9 cellular contexts compared by ENCODE assay signal in genomic region chr10:7243873-7244272, GRCh38.
DNase-seq lines count a peak whose midpoint lies in the region; ATAC-seq, FAIRE-seq and TF ChIP-seq lines count a peak whose summit lies in the region.
"Had no signal": no experiment of that assay in that cellular context is flagged by ENCODE, and none has a peak within 500 bp of the region (broad histone marks: within the 10 kb centered on the region; RNA-seq: fewer than 3 reads in every experiment).

No MANE protein-coding gene starts in this region.

- H3K27ac Mint-ChIP-seq in activated naive CD4-positive, alpha-beta T cell treated with anti-CD3 and anti-CD28 coated beads, Interleukin-2, amount 50 U/mL, for 24 hours = no peak overlapping the region
- peak overlapping the region; percentile 44 for H3K27ac Mint-ChIP-seq in stimulated activated naive B cell treated with anti-CD40 and anti-IgM and Interleukin-4, amounts not matched to agents 10 μg/mL and 1 μg/mL and 100 μg/mL, for 72 hours

- FAIRE-seq in D721Med (lab: Jason Lieb, UNC) = no peak

- H3K36me3 ChIP-seq in KOPT-K1 (ENCODE audit: insufficient read depth, low read length) (peaks cover 55% of the 10 kb centered on the region), gastroesophageal sphincter (peaks cover 0 to 42% of the 10 kb centered on the region in 2 donors)

- DNase-seq in activated naive CD4-positive, alpha-beta T cell treated with anti-CD3 and anti-CD28 coated beads, Interleukin-2, amount 50 U/mL, for 16 hours = no peak
- no peak for DNase-seq in stimulated activated naive B cell treated with anti-CD40 and anti-IgM and Interleukin-4, amounts not matched to agents 10 μg/mL and 1 μg/mL and 100 μg/mL, for 72 hours
- DNase-seq in cerebellar cortex (ENCODE audit: low spot score) (no peak), D721Med (ENCODE audit: insufficient read length, low spot score) (no peak)

- H3K4me3 Mint-ChIP-seq in activated naive CD4-positive, alpha-beta T cell treated with anti-CD3 and anti-CD28 coated beads, Interleukin-2, amount 50 U/mL, for 24 hours = peak overlapping the region; percentile 2
- peak overlapping the region; percentile 7 to 23 for H3K4me3 Mint-ChIP-seq in stimulated activated naive B cell treated with anti-CD40 and anti-IgM and Interleukin-4, amounts not matched to agents 10 μg/mL and 1 μg/mL and 100 μg/mL, for 72 hours

- WGBS in gastroesophageal sphincter (ENCODE audit: low coverage in 1 of 2), 2 donors = 47 to 65% methylated on average over 3 of the region's 3 CpGs

- H3K9me3 Mint-ChIP-seq in activated naive CD4-positive, alpha-beta T cell treated with anti-CD3 and anti-CD28 coated beads, Interleukin-2, amount 50 U/mL, for 24 hours = no peaks in the 10 kb centered on the region
- H3K9me3 Mint-ChIP-seq in stimulated activated naive B cell treated with anti-CD40 and anti-IgM and Interleukin-4, amounts not matched to agents 10 μg/mL and 1 μg/mL and 100 μg/mL, for 72 hours = peaks cover 0 to 2% of the 10 kb centered on the region in 2 donors

- TF ChIP-seq POLR2A in gastroesophageal sphincter (IDR thresholded peaks at IDR 0.05) = no peak

- no peaks in the 10 kb centered on the region for H3K9me3 ChIP-seq in KOPT-K1 (ENCODE audit: insufficient read depth, low read length, poor library complexity, severe bottlenecking)
- H3K9me3 ChIP-seq in gastroesophageal sphincter = no peaks in the 10 kb centered on the region

- TF ChIP-seq CTCF in gastroesophageal sphincter (IDR thresholded peaks at IDR 0.05) (no peak), D721Med (IDR thresholded peaks at IDR 0.05; ENCODE audit: insufficient read depth, missing control alignments) (no peak)

- peaks cover 57% of the 10 kb centered on the region for H3K4me1 Mint-ChIP-seq in activated naive CD4-positive, alpha-beta T cell treated with anti-CD3 and anti-CD28 coated beads, Interleukin-2, amount 50 U/mL, for 24 hours
- H3K4me1 Mint-ChIP-seq in stimulated activated naive B cell treated with anti-CD40 and anti-IgM and Interleukin-4, amounts not matched to agents 10 μg/mL and 1 μg/mL and 100 μg/mL, for 72 hours = peaks cover 22 to 42% of the 10 kb centered on the region in 2 donors

- no peak overlapping the region for H3K4me3 ChIP-seq in gastroesophageal sphincter

- peak overlapping the region; percentile 55 for H3K27ac ChIP-seq in KOPT-K1 (ENCODE audit: low read depth, low read length, poor library complexity, severe bottlenecking)
- H3K27ac ChIP-seq in gastroesophageal sphincter = no peak overlapping the region

- no peak for TF ChIP-seq EP300 in gastroesophageal sphincter (IDR thresholded peaks at IDR 0.05)

- H3K27me3 ChIP-seq in gastroesophageal sphincter = no peaks in the 10 kb centered on the region

- H3K27me3 Mint-ChIP-seq in activated naive CD4-positive, alpha-beta T cell treated with anti-CD3 and anti-CD28 coated beads, Interleukin-2, amount 50 U/mL, for 24 hours = no peaks in the 10 kb centered on the region
- no peaks in the 10 kb centered on the region for H3K27me3 Mint-ChIP-seq in stimulated activated naive B cell treated with anti-CD40 and anti-IgM and Interleukin-4, amounts not matched to agents 10 μg/mL and 1 μg/mL and 100 μg/mL, for 72 hours

- no peaks in the 10 kb centered on the region for H3K4me1 ChIP-seq in gastroesophageal sphincter

- H3K36me3 Mint-ChIP-seq in activated naive CD4-positive, alpha-beta T cell treated with anti-CD3 and anti-CD28 coated beads, Interleukin-2, amount 50 U/mL, for 24 hours = peaks cover 49% of the 10 kb centered on the region
- peaks cover 51 to 74% of the 10 kb centered on the region in 2 donors for H3K36me3 Mint-ChIP-seq in stimulated activated naive B cell treated with anti-CD40 and anti-IgM and Interleukin-4, amounts not matched to agents 10 μg/mL and 1 μg/mL and 100 μg/mL, for 72 hours

- ATAC-seq in HG02610 (IDR thresholded peaks at IDR 0.05; ENCODE audit: unreplicated experiment) (peak; percentile 70), gastroesophageal sphincter (no peak)
- peak; percentile 86 to 88 for ATAC-seq in stimulated activated naive B cell treated with anti-CD40 and anti-IgM and Interleukin-4, amounts not matched to agents 10 μg/mL and 1 μg/mL and 100 μg/mL, for 72 hours (replicated peaks)
- ATAC-seq: HCT116 had no signal
